ENCODE assay signal across 1 cellular context in the genomic region with DNA sequence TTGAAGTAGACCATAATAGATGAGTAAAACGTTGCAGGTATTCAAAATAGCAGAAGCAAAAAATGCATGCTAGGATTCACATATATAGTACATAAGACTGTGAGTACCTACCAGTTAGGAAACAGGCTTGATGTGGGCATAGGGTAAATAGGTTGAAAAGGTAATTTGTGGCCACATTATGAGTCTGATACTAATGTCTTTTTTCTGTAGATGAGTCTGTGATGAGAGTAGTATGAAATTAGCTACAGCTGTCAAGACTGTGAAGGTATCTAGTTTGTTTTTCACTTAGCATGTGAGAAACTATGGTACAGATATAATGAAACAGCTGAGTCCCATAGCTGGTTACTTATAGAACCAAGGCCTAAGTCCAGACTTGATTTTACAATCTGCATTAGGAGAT.
TF ChIP-seq lines count a peak whose summit lies in the region.

No MANE protein-coding gene starts in this region.

TF ChIP-seq in GM12878, 131 proteins besides CTCF, POLR2A, EP300 and RAD21:
- no peak for TF ChIP-seq TARDBP (IDR thresholded peaks at IDR 0.05; ENCODE audit: borderline replicate concordance)
- TF ChIP-seq, protein P1, sequence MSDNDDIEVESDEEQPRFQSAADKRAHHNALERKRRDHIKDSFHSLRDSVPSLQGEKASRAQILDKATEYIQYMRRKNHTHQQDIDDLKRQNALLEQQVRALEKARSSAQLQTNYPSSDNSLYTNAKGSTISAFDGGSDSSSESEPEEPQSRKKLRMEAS (IDR thresholded peaks at IDR 0.05; ENCODE audit: low read depth, low read length) = no peak
- TF ChIP-seq CREB1 (IDR thresholded peaks at IDR 0.05; ENCODE audit: low read depth) = no peak
- TF ChIP-seq SMARCA5 (IDR thresholded peaks at IDR 0.05) = no peak
- no peak for TF ChIP-seq CEBPB (IDR thresholded peaks at IDR 0.05; ENCODE audit: borderline replicate concordance in 1 of 2, low read depth in 2 of 2, low read length in 2 of 2)
- TF ChIP-seq, protein P2, sequence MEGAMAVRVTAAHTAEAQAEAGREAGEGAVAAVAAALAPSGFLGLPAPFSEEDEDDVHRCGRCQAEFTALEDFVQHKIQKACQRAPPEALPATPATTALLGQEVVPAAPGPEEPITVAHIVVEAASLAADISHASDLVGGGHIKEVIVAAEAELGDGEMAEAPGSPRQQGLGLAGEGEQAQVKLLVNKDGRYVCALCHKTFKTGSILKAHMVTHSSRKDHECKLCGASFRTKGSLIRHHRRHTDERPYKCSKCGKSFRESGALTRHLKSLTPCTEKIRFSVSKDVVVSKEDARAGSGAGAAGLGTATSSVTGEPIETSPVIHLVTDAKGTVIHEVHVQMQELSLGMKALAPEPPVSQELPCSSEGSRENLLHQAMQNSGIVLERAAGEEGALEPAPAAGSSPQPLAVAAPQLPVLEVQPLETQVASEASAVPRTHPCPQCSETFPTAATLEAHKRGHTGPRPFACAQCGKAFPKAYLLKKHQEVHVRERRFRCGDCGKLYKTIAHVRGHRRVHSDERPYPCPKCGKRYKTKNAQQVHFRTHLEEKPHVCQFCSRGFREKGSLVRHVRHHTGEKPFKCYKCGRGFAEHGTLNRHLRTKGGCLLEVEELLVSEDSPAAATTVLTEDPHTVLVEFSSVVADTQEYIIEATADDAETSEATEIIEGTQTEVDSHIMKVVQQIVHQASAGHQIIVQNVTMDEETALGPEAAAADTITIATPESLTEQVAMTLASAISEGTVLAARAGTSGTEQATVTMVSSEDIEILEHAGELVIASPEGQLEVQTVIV (IDR thresholded peaks at IDR 0.05; ENCODE audit: borderline replicate concordance, partially characterized antibody) = no peak
- TF ChIP-seq KAT2A (conservative IDR thresholded peaks at IDR 0.05; ENCODE audit: control insufficient read depth, low read depth, low read length) = no peak
- no peak for TF ChIP-seq IRF4 (IDR thresholded peaks at IDR 0.05; ENCODE audit: low read depth, low read length)
- TF ChIP-seq HDAC6 (IDR thresholded peaks at IDR 0.05; ENCODE audit: unreplicated experiment) = no peak
- no peak for TF ChIP-seq ZNF217 (IDR thresholded peaks at IDR 0.05)
- no peak for TF ChIP-seq SMC3 (IDR thresholded peaks at IDR 0.05; ENCODE audit: borderline replicate concordance, low read length)
- TF ChIP-seq PAX8 (IDR thresholded peaks at IDR 0.05) = no peak
- TF ChIP-seq TBL1XR1 (IDR thresholded peaks at IDR 0.05; ENCODE audit: low read depth, low read length) = no peak
- TF ChIP-seq, protein P3, sequence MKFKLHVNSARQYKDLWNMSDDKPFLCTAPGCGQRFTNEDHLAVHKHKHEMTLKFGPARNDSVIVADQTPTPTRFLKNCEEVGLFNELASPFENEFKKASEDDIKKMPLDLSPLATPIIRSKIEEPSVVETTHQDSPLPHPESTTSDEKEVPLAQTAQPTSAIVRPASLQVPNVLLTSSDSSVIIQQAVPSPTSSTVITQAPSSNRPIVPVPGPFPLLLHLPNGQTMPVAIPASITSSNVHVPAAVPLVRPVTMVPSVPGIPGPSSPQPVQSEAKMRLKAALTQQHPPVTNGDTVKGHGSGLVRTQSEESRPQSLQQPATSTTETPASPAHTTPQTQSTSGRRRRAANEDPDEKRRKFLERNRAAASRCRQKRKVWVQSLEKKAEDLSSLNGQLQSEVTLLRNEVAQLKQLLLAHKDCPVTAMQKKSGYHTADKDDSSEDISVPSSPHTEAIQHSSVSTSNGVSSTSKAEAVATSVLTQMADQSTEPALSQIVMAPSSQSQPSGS (IDR thresholded peaks at IDR 0.05; ENCODE audit: low read length) = no peak
- no peak for TF ChIP-seq ATF7 (IDR thresholded peaks at IDR 0.05; ENCODE audit: low read depth)
- TF ChIP-seq BRCA1 (IDR thresholded peaks at IDR 0.05; ENCODE audit: low read depth, low read length) = no peak
